ENCODE assay signal across 9 cellular contexts in genomic region chr5:137142371-137143243, GRCh38.
DNase-seq lines count a peak whose midpoint lies in the region; ATAC-seq and TF ChIP-seq lines count a peak whose summit lies in the region.
"Had no signal": no experiment of that assay in that cellular context is flagged by ENCODE, and none has a peak within 500 bp of the region (broad histone marks: within the 10 kb centered on the region; RNA-seq: fewer than 3 reads in every experiment).

No MANE protein-coding gene starts in this region.

- H3K79me2 ChIP-seq in GM23248 (ENCODE audit: insufficient read depth) (peaks cover 28% of the 10 kb centered on the region), GM23338 (replicated peaks; ENCODE audit: insufficient read depth) (no peaks in the 10 kb centered on the region)

- H2AFZ ChIP-seq in GM23248 (no peak overlapping the region), GM23338 (no peak overlapping the region)

- DNase-seq in AG09319 (ENCODE audit: extremely low read depth, low read depth) = peak; percentile 65
- peak; percentile 97 for DNase-seq in GM23248
- peak; percentile 49 to 55 for DNase-seq in NCI-H526 (lab: John Stamatoyannopoulos, UW)
- peak; percentile 51 to 75 (median 68) for DNase-seq in heart left ventricle
- DNase-seq in stimulated activated CD4-positive, alpha-beta T cell treated with anti-CD3 and anti-CD28 coated beads, Interleukin-4, amount 100 ng/mL, for 1 hour = no peak
- DNase-seq in GM23338 (ENCODE audit: low spot score) = no peak
- DNase-seq in SHP77 treated with DMSO at 0.1 percent for 48 hours (lab: John Stamatoyannopoulos, UW) = no peak
- no peak for DNase-seq in NCI-H2081 treated with DMSO at 0.1 percent for 48 hours (lab: John Stamatoyannopoulos, UW)

- H3K9me3 Mint-ChIP-seq in GM23338 = no peaks in the 10 kb centered on the region; the same call in 2 of the 3 replicates

- H3K9me2 ChIP-seq in GM23248 (ENCODE audit: insufficient read depth) = no peaks in the 10 kb centered on the region
- no peaks in the 10 kb centered on the region for H3K9me2 ChIP-seq in GM23338 (ENCODE audit: insufficient read depth)

- H3K4me1 Mint-ChIP-seq in GM23338 = peaks cover 23% of the 10 kb centered on the region

- TF ChIP-seq POLR2A in heart left ventricle (IDR thresholded peaks at IDR 0.05) = no peak

- H3K4me2 ChIP-seq in GM23248 (ENCODE audit: unreplicated experiment) = peak overlapping the region; percentile 64
- H3K4me2 ChIP-seq in GM23338 = no peak overlapping the region

- H3K4me1 ChIP-seq in GM23248 (ENCODE audit: insufficient read depth) = peaks cover 59% of the 10 kb centered on the region
- H3K4me1 ChIP-seq in heart left ventricle = peaks cover 0 to 18% (median 2%) of the 10 kb centered on the region in 12 donors
- H3K4me1 ChIP-seq in GM23338 (ENCODE audit: insufficient read depth) = peaks cover 7% of the 10 kb centered on the region

- intact Hi-C loops in heart left ventricle (cut with DNase I) = no loop called here

- no peaks in the 10 kb centered on the region for H4K20me1 ChIP-seq in GM23248 (ENCODE audit: insufficient read depth)
- no peaks in the 10 kb centered on the region for H4K20me1 ChIP-seq in GM23338 (replicated peaks; ENCODE audit: insufficient read depth)

- H3K27me3 ChIP-seq in GM23248 (replicated peaks; ENCODE audit: insufficient read depth) (no peaks in the 10 kb centered on the region), heart left ventricle (no peaks in the 10 kb centered on the region), GM23338 (ENCODE audit: insufficient read depth) (no peaks in the 10 kb centered on the region)
- H3K27me3 ChIP-seq: neutrophil had no signal

- peak overlapping the region; percentile 67 for H3K9ac ChIP-seq in GM23248

- H3K36me3 ChIP-seq in GM23248 (ENCODE audit: low read depth) = no peaks in the 10 kb centered on the region
- H3K36me3 ChIP-seq in heart left ventricle = no peaks in the 10 kb centered on the region
- H3K36me3 ChIP-seq in GM23338 (ENCODE audit: insufficient read depth) = no peaks in the 10 kb centered on the region
- H3K36me3 ChIP-seq: neutrophil had no signal

- peak overlapping the region; percentile 86 for H3K27ac ChIP-seq in GM23248
- peak overlapping the region in 6 of 12 donors; percentile 15 to 61 (median 30) for H3K27ac ChIP-seq in heart left ventricle
- H3K27ac ChIP-seq in GM23338 (ENCODE audit: low read depth) = no peak overlapping the region
- H3K27ac ChIP-seq: neutrophil had no signal

- no peak overlapping the region for H3K27ac Mint-ChIP-seq in GM23338

- H3K4me3 ChIP-seq in GM23248 = peak overlapping the region; percentile 14; the same call in 1 of the 2 replicates
- no peak overlapping the region for H3K4me3 ChIP-seq in heart left ventricle
- H3K4me3 ChIP-seq in GM23338 = no peak overlapping the region

- H3K9me3 ChIP-seq in GM23248 (ENCODE audit: low read depth) (no peaks in the 10 kb centered on the region), heart left ventricle (no peaks in the 10 kb centered on the region)
- H3K9me3 ChIP-seq: neutrophil had no signal

- H3K4me3 Mint-ChIP-seq in GM23338 = no peak overlapping the region

- in situ Hi-C loops in GM23248 (cut with MboI) = no loop called here

- peaks cover 65% of the 10 kb centered on the region for H3F3A ChIP-seq in GM23248 (ENCODE audit: insufficient read depth)
- H3F3A ChIP-seq in GM23338 (replicated peaks; ENCODE audit: low read depth) = no peaks in the 10 kb centered on the region

- H3K36me3 Mint-ChIP-seq in GM23338 (ENCODE audit: low read depth) = no peaks in the 10 kb centered on the region; the same call in 2 of the 3 replicates

- TF ChIP-seq CTCF in AG09319 (IDR thresholded peaks at IDR 0.05; ENCODE audit: low read depth, low read length) = no peak
- no peak for TF ChIP-seq CTCF in heart left ventricle (IDR thresholded peaks at IDR 0.05)
- no peak for TF ChIP-seq CTCF in GM23338 (conservative IDR thresholded peaks at IDR 0.05; ENCODE audit: low read depth in 2 of 2)

- 2 to 7% methylated on average over 5 of the region's 5 CpGs for WGBS in GM23248 (ENCODE audit: low coverage in 1 of 2, low lambda C conversion rate in 2 of 2, missing lambda C conversion rate in 2 of 2), 2 experiments
- 66 to 75% (median 70%) methylated on average over 3 to 5 of the region's 5 CpGs for WGBS in heart left ventricle, 4 donors

- H3K27me3 Mint-ChIP-seq in GM23338 (ENCODE audit: insufficient read depth, low read depth, poor library complexity) = peaks cover 3% of the 10 kb centered on the region

- ATAC-seq in heart left ventricle = peak; percentile 56 to 80 (median 74)
- no peak for ATAC-seq in GM23338

TF ChIP-seq in GM23338, 12 proteins besides CTCF, POLR2A, EP300 and RAD21:
- TF ChIP-seq NANOG (IDR thresholded peaks at IDR 0.05; ENCODE audit: borderline replicate concordance) (no peak), CREB1 (CRISPR knock-in tag; IDR thresholded peaks at IDR 0.05; ENCODE audit: low read depth) (no peak), ZNF331 (CRISPR knock-in tag; IDR thresholded peaks at IDR 0.05; ENCODE audit: low read depth) (no peak), ZNF114 (CRISPR knock-in tag; IDR thresholded peaks at IDR 0.05) (no peak), POLR2AphosphoS5 (IDR thresholded peaks at IDR 0.05; ENCODE audit: low read depth) (no peak)
- TF ChIP-seq, protein P1, sequence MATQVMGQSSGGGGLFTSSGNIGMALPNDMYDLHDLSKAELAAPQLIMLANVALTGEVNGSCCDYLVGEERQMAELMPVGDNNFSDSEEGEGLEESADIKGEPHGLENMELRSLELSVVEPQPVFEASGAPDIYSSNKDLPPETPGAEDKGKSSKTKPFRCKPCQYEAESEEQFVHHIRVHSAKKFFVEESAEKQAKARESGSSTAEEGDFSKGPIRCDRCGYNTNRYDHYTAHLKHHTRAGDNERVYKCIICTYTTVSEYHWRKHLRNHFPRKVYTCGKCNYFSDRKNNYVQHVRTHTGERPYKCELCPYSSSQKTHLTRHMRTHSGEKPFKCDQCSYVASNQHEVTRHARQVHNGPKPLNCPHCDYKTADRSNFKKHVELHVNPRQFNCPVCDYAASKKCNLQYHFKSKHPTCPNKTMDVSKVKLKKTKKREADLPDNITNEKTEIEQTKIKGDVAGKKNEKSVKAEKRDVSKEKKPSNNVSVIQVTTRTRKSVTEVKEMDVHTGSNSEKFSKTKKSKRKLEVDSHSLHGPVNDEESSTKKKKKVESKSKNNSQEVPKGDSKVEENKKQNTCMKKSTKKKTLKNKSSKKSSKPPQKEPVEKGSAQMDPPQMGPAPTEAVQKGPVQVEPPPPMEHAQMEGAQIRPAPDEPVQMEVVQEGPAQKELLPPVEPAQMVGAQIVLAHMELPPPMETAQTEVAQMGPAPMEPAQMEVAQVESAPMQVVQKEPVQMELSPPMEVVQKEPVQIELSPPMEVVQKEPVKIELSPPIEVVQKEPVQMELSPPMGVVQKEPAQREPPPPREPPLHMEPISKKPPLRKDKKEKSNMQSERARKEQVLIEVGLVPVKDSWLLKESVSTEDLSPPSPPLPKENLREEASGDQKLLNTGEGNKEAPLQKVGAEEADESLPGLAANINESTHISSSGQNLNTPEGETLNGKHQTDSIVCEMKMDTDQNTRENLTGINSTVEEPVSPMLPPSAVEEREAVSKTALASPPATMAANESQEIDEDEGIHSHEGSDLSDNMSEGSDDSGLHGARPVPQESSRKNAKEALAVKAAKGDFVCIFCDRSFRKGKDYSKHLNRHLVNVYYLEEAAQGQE (IDR thresholded peaks at IDR 0.05; ENCODE audit: unreplicated experiment) = no peak

Comparison
In these comparisons a context has a peak if more than half of its experiments do, and no peak if none do; other contexts are left out.
1. DNase-seq: peak in AG09319 (single experiment), GM23248 (single experiment), NCI-H526 (2 of 2) and heart left ventricle (5 of 5); none in stimulated activated CD4-positive, alpha-beta T cell treated with anti-CD3 and anti-CD28 coated beads, Interleukin-4, amount 100 ng/mL, for 1 hour (single experiment), GM23338 (single experiment), SHP77 treated with DMSO at 0.1 percent for 48 hours (single experiment) and NCI-H2081 treated with DMSO at 0.1 percent for 48 hours (single experiment).